1 cellular context compared by ENCODE assay signal in genomic region chr6:3162565-3163247, GRCh38.
TF ChIP-seq lines count a peak whose summit lies in the region.

No MANE protein-coding gene starts in this region.

TF ChIP-seq in HepG2, 621 proteins besides CTCF, POLR2A, EP300 and RAD21 (continued from another document and continues in another):
- no peak for TF ChIP-seq ZNF407 (CRISPR knock-in tag; IDR thresholded peaks at IDR 0.05; ENCODE audit: not compliant biosample characterization)
- no peak for TF ChIP-seq NR2F6 (IDR thresholded peaks at IDR 0.05)
- peak; percentile 61; the same call in 1 of the 2 replicates for TF ChIP-seq NR2F6 (CRISPR knock-in tag; IDR thresholded peaks at IDR 0.05)
- peak; percentile 69; the same call in 1 of the 2 replicates for TF ChIP-seq SPEN (CRISPR knock-in tag; IDR thresholded peaks at IDR 0.05; ENCODE audit: low read depth)
- TF ChIP-seq TSC22D2 (CRISPR knock-in tag; IDR thresholded peaks at IDR 0.05; ENCODE audit: borderline replicate concordance): peak; percentile 62; the same call in 1 of the 2 replicates
- peak; percentile 97 for TF ChIP-seq ZNF687 (CRISPR knock-in tag; IDR thresholded peaks at IDR 0.05)
- TF ChIP-seq ZNF274 (CRISPR knock-in tag; IDR thresholded peaks at IDR 0.05): no peak; the same call in 1 of the 2 replicates
- no peak for TF ChIP-seq TRIM22 (IDR thresholded peaks at IDR 0.05)
- TF ChIP-seq ZNF558 (CRISPR knock-in tag; IDR thresholded peaks at IDR 0.05; ENCODE audit: borderline replicate concordance): peak; percentile 88; the same call in 1 of the 2 replicates
- 0 out of 2 replicates have a peak, but pooled peaks have one; percentile 85 for TF ChIP-seq GTF3A (CRISPR knock-in tag; conservative IDR thresholded peaks at IDR 0.05)
- TF ChIP-seq YY1 (IDR thresholded peaks at IDR 0.05; ENCODE audit: insufficient read depth, insufficient replicate concordance, low read depth, low read length): peak; percentile 74
- TF ChIP-seq ZNF235 (CRISPR knock-in tag; IDR thresholded peaks at IDR 0.05; ENCODE audit: borderline replicate concordance): peak; percentile 86; the same call in 1 of the 2 replicates
- TF ChIP-seq PHF8 (CRISPR knock-in tag; IDR thresholded peaks at IDR 0.05): peak; percentile 83; the same call in 1 of the 2 replicates
- 0 out of 2 replicates have a peak, but pooled peaks have one; percentile 20 for TF ChIP-seq ZNF557 (CRISPR knock-in tag; IDR thresholded peaks at IDR 0.05)
- TF ChIP-seq ZNF670 (CRISPR knock-in tag; IDR thresholded peaks at IDR 0.05; ENCODE audit: borderline replicate concordance): peak; percentile 95; the same call in 1 of the 2 replicates
- no peak for TF ChIP-seq GRHL1 (CRISPR knock-in tag; conservative IDR thresholded peaks at IDR 0.05)
- TF ChIP-seq ZFYVE20 (CRISPR knock-in tag; IDR thresholded peaks at IDR 0.05; ENCODE audit: borderline replicate concordance, low read depth): peak; percentile 91; the same call in 1 of the 2 replicates
- peak; percentile 92 for TF ChIP-seq KLF6 (CRISPR knock-in tag; IDR thresholded peaks at IDR 0.05)
- peak; percentile 57; the same call in 1 of the 2 replicates for TF ChIP-seq ZFY (CRISPR knock-in tag; IDR thresholded peaks at IDR 0.05)
- peak; percentile 50; the same call in 1 of the 2 replicates for TF ChIP-seq ZBTB21 (CRISPR knock-in tag; IDR thresholded peaks at IDR 0.05)
- TF ChIP-seq U2AF1 (optimal IDR thresholded peaks at IDR 0.05; ENCODE audit: low read depth, low read length): peak; percentile 79
- peak; percentile 81; the same call in 1 of the 2 replicates for TF ChIP-seq CSRNP1 (CRISPR knock-in tag; IDR thresholded peaks at IDR 0.05)
- peak; percentile 96 for TF ChIP-seq ZNF589 (CRISPR knock-in tag; conservative IDR thresholded peaks at IDR 0.05)
- no peak for TF ChIP-seq RAD51 (IDR thresholded peaks at IDR 0.05; ENCODE audit: borderline replicate concordance)
- TF ChIP-seq HOXA7 (CRISPR knock-in tag; IDR thresholded peaks at IDR 0.05): 0 out of 2 replicates have a peak, but pooled peaks have one; percentile 13
- TF ChIP-seq ZNF121 (CRISPR knock-in tag; IDR thresholded peaks at IDR 0.05): peak; percentile 8; the same call in 1 of the 2 replicates
- TF ChIP-seq ZFP62 (CRISPR knock-in tag; IDR thresholded peaks at IDR 0.05): no peak
- peak; percentile 88; the same call in 1 of the 2 replicates for TF ChIP-seq ZNF788 (CRISPR knock-in tag; IDR thresholded peaks at IDR 0.05; ENCODE audit: borderline replicate concordance)
- TF ChIP-seq NCOR1 (IDR thresholded peaks at IDR 0.05; ENCODE audit: borderline replicate concordance, low read length): peak; percentile 64; the same call in 1 of the 2 replicates
- no peak for TF ChIP-seq ZNF17 (CRISPR knock-in tag; IDR thresholded peaks at IDR 0.05)
- peak; percentile 70; the same call in 1 of the 2 replicates for TF ChIP-seq TBX3 (IDR thresholded peaks at IDR 0.05; ENCODE audit: borderline replicate concordance)
- peak; percentile 91 for TF ChIP-seq ZNF350 (CRISPR knock-in tag; IDR thresholded peaks at IDR 0.05; ENCODE audit: borderline replicate concordance, low read depth)
- peak; percentile 85 for TF ChIP-seq DMAP1 (CRISPR knock-in tag; IDR thresholded peaks at IDR 0.05)
- peak; percentile 84 for TF ChIP-seq SP5 (CRISPR knock-in tag; IDR thresholded peaks at IDR 0.05; ENCODE audit: borderline replicate concordance, low read depth)
- peak; percentile 59; the same call in 1 of the 2 replicates for TF ChIP-seq ZFX (CRISPR knock-in tag; IDR thresholded peaks at IDR 0.05; ENCODE audit: low read depth)
- TF ChIP-seq SNAPC2 (CRISPR knock-in tag; IDR thresholded peaks at IDR 0.05): no peak
- no peak; the same call in 1 of the 2 replicates for TF ChIP-seq ZNF556 (CRISPR knock-in tag; IDR thresholded peaks at IDR 0.05; ENCODE audit: borderline replicate concordance)
- TF ChIP-seq HBP1 (CRISPR knock-in tag; IDR thresholded peaks at IDR 0.05; ENCODE audit: low read depth): no peak; the same call in 1 of the 2 replicates
- TF ChIP-seq ZSCAN5A (CRISPR knock-in tag; IDR thresholded peaks at IDR 0.05; ENCODE audit: borderline replicate concordance): peak; percentile 65; the same call in 1 of the 2 replicates
- 0 out of 2 replicates have a peak, but pooled peaks have one; percentile 18 for TF ChIP-seq GATA4 (IDR thresholded peaks at IDR 0.05; ENCODE audit: borderline replicate concordance, low read depth)
- peak; percentile 74 for TF ChIP-seq ZSCAN25 (CRISPR knock-in tag; IDR thresholded peaks at IDR 0.05)
- peak; percentile 86 for TF ChIP-seq MYC (CRISPR knock-in tag; IDR thresholded peaks at IDR 0.05; ENCODE audit: borderline replicate concordance)
